Comparison of ENCODE assay signal across 10 cellular contexts in genomic region chr7:135159359-135160087, GRCh38. TPM values are rescaled to one million over a fixed set of nuclear protein-coding genes. Genes with fewer than 3 reads are reported as not detected.
DNase-seq lines count a peak whose midpoint lies in the region; ATAC-seq and TF ChIP-seq lines count a peak whose summit lies in the region.
"Had no signal": no experiment of that assay in that cellular context is flagged by ENCODE, and none has a peak within 500 bp of the region (broad histone marks: within the 10 kb centered on the region; RNA-seq: fewer than 3 reads in every experiment).

No MANE protein-coding gene starts in this region.

- no peak for ATAC-seq in HG03460 (IDR thresholded peaks at IDR 0.05; ENCODE audit: unreplicated experiment)
- no peak for ATAC-seq in GM19397 (IDR thresholded peaks at IDR 0.05; ENCODE audit: unreplicated experiment)

- peaks cover 39% of the 10 kb centered on the region for H3K4me1 ChIP-seq in CD4-positive, alpha-beta memory T cell (ENCODE audit: insufficient read depth, low read length)
- peaks cover 9 to 31% of the 10 kb centered on the region in 2 donors for H3K4me1 ChIP-seq in ascending aorta
- H3K4me1 ChIP-seq in mesodermal cell (ENCODE audit: control insufficient read depth, insufficient read depth, low read length, poor library complexity, severe bottlenecking) = peaks cover 26% of the 10 kb centered on the region

- peak overlapping the region in 3 of 8 donors; percentile 12 to 76 (median 55) for H3K4me3 Mint-ChIP-seq in CD4-positive, alpha-beta memory T cell

- 100% methylated on average over 1 of the region's 2 CpGs for WGBS in mesodermal cell (ENCODE audit: insufficient coverage in 2 of 2), 2 experiments

- H3K9me3 ChIP-seq in CD4-positive, alpha-beta memory T cell (ENCODE audit: control insufficient read depth in 1 of 2, low read length in 2 of 2) = peaks cover 0 to 7% of the 10 kb centered on the region in 2 donors
- peaks cover 0 to 20% of the 10 kb centered on the region in 2 donors for H3K9me3 ChIP-seq in ascending aorta
- H3K9me3 ChIP-seq in mesodermal cell (ENCODE audit: control insufficient read depth, low read length) = peaks cover 20% of the 10 kb centered on the region

- no peaks in the 10 kb centered on the region for H3K27me3 Mint-ChIP-seq in CD4-positive, alpha-beta memory T cell

- intact Hi-C loops in CD4-positive, alpha-beta memory T cell (cut with micrococcal nuclease) = loop anchor here (1.0 kb wide), 1 partner anchor 10 kb away; no protein-coding TSS in a partner anchor
- intact Hi-C loops in ascending aorta (cut with DNase I) = no loop called here

- peak overlapping the region in 6 of 7 donors; percentile 49 to 81 (median 62) for H3K27ac Mint-ChIP-seq in CD4-positive, alpha-beta memory T cell

- H3K4me1 Mint-ChIP-seq in CD4-positive, alpha-beta memory T cell = peaks cover 30 to 73% (median 54%) of the 10 kb centered on the region in 4 donors

- H3K36me3 Mint-ChIP-seq in CD4-positive, alpha-beta memory T cell = peaks cover 71 to 74% of the 10 kb centered on the region in 2 donors

- POLR2A ChIA-PET in CD4-positive, alpha-beta memory T cell (lab: Charles Lee; ENCODE audit: partially characterized antibody) = interaction anchor here (1.4 to 5.4 kb wide), 4 partner anchors 10 to 174 kb away, joined by 3 to 74 read pairs (median 32); partner anchors contain the start of genes CYREN, TMEM140 and WDR91

- H3K9me3 Mint-ChIP-seq in CD4-positive, alpha-beta memory T cell = peaks cover 0 to 33% (median 25%) of the 10 kb centered on the region in 8 donors

- H3K27ac ChIP-seq in CD4-positive, alpha-beta memory T cell (ENCODE audit: low read depth, low read length) = no peak overlapping the region
- H3K27ac ChIP-seq in ascending aorta = peak overlapping the region; percentile 65 to 73
- H3K27ac ChIP-seq in mesodermal cell (ENCODE audit: low read depth, low read length, severe bottlenecking) = peak overlapping the region; percentile 92

- no peak overlapping the region for H3K4me3 ChIP-seq in CD4-positive, alpha-beta memory T cell (ENCODE audit: low read length in 2 of 2)
- H3K4me3 ChIP-seq in ascending aorta (no peak overlapping the region), mesodermal cell (ENCODE audit: extremely low read depth, insufficient read depth, low read length, poor library complexity, severe bottlenecking) (no peak overlapping the region)

- H3K27me3 ChIP-seq in CD4-positive, alpha-beta memory T cell (ENCODE audit: insufficient read depth, low read length) = no peaks in the 10 kb centered on the region
- H3K27me3 ChIP-seq in ascending aorta = no peaks in the 10 kb centered on the region

- DNase-seq in CD4-positive, alpha-beta memory T cell = no peak
- peak; percentile 37 for DNase-seq in HCEC 1CT
- no peak for DNase-seq in ascending aorta (ENCODE audit: low spot score in 2 of 2)
- no peak for DNase-seq in SHP77 (lab: John Stamatoyannopoulos, UW)
- DNase-seq in NCI-H1694 (lab: John Stamatoyannopoulos, UW) = no peak
- DNase-seq: Karpas-422; stimulated activated CD4-positive, alpha-beta T cell treated with anti-CD3 and anti-CD28 coated beads, Interleukin-2, amount 100 ng/mL, for 24 hours had no signal

- no peaks in the 10 kb centered on the region for H3K36me3 ChIP-seq in CD4-positive, alpha-beta memory T cell (ENCODE audit: insufficient read depth, low read length)
- no peaks in the 10 kb centered on the region for H3K36me3 ChIP-seq in ascending aorta
- peaks cover 23% of the 10 kb centered on the region for H3K36me3 ChIP-seq in mesodermal cell (ENCODE audit: control insufficient read depth, insufficient read depth, low read length)

- CTCF ChIA-PET in CD4-positive, alpha-beta memory T cell (lab: Charles Lee; ENCODE audit: partially characterized antibody) = interaction anchor here (1.7 to 3.3 kb wide), 5 partner anchors 9 to 172 kb away, joined by 6 to 26 read pairs (median 12); partner anchors contain the start of genes AGBL3, CYREN and TMEM140

- TF ChIP-seq CTCF in ascending aorta (IDR thresholded peaks at IDR 0.05) = no peak

RNA-seq across cellular contexts. Expression of gene CYREN, which starts 11.0 kb away (rescaled TPM):
- total RNA-seq in CD4-positive, alpha-beta memory T cell = 10 to 100 TPM; 45.3 to 46.5 TPM
- polyA plus RNA-seq in CD4-positive, alpha-beta memory T cell = 10 to 100 TPM; 35.2 to 52.9 TPM
- total RNA-seq in ascending aorta = 21.6 TPM
- 33.4 TPM for polyA plus RNA-seq in mesodermal cell (2013, experiment 1 of 2)
- polyA plus RNA-seq in mesodermal cell (2013, experiment 2 of 2) = 35.1 TPM

RNA-seq across cellular contexts. Expression of gene TMEM140, which starts 11.7 kb away (rescaled TPM):
- 10 to 100 TPM; 28.3 to 31.3 TPM for total RNA-seq in CD4-positive, alpha-beta memory T cell
- polyA plus RNA-seq in CD4-positive, alpha-beta memory T cell = 10 to 100 TPM; 13.6 to 30.9 TPM
- total RNA-seq in ascending aorta = 26.9 TPM
- not detected for polyA plus RNA-seq in mesodermal cell (2013, experiment 1 of 2)
- not detected for polyA plus RNA-seq in mesodermal cell (2013, experiment 2 of 2)

RNA-seq across cellular contexts. Expression of gene WDR91, which starts 51.8 kb away (rescaled TPM):
- total RNA-seq in CD4-positive, alpha-beta memory T cell = 10 to 100 TPM; 29.1 to 29.4 TPM
- 1 to 10 TPM; 2.3 to 8.9 TPM for polyA plus RNA-seq in CD4-positive, alpha-beta memory T cell
- total RNA-seq in ascending aorta = 66.7 TPM
- polyA plus RNA-seq in mesodermal cell (2013, experiment 1 of 2) = 12.4 TPM
- 8.1 TPM for polyA plus RNA-seq in mesodermal cell (2013, experiment 2 of 2)
